23 cellular contexts compared by ENCODE assay signal in genomic region chr4:140681201-140681600, GRCh38.
"Had no signal": no experiment of that assay in that cellular context is flagged by ENCODE, and none has a peak within 500 bp of the region (broad histone marks: within the 10 kb centered on the region; RNA-seq: fewer than 3 reads in every experiment).

No MANE protein-coding gene starts in this region.

- H3K27me3 ChIP-seq: MG63, SJCRH30 had no signal

- H3K27ac ChIP-seq: RWPE1, SJCRH30 had no signal

- ATAC-seq: HepG2, Panc1, PC-3, SK-N-SH treated with all-trans-retinoic acid at 6 μM for 48 hours had no signal

- H3K4me3 ChIP-seq: MG63, SJCRH30 had no signal

- DNase-seq: IMR-90, Karpas-422, KG1, MG63, NCI-H1092 treated with DMSO at 0.1 percent for 48 hours, NCI-H1436, NCI-H187, NCI-H2029, NCI-H2081 treated with DMSO at 0.1 percent for 48 hours, NCI-H2171, NCI-H226, NCI-H446, NCI-H510A, NCI-H524 treated with DMSO at 0.1 percent for 48 hours, NCI-H69, NCI-H774, PC-3, SHP77, SJCRH30 had no signal

- H3K4me1 ChIP-seq: SJCRH30 had no signal
